ENCODE assay signal across 8 cellular contexts in the genomic region with DNA sequence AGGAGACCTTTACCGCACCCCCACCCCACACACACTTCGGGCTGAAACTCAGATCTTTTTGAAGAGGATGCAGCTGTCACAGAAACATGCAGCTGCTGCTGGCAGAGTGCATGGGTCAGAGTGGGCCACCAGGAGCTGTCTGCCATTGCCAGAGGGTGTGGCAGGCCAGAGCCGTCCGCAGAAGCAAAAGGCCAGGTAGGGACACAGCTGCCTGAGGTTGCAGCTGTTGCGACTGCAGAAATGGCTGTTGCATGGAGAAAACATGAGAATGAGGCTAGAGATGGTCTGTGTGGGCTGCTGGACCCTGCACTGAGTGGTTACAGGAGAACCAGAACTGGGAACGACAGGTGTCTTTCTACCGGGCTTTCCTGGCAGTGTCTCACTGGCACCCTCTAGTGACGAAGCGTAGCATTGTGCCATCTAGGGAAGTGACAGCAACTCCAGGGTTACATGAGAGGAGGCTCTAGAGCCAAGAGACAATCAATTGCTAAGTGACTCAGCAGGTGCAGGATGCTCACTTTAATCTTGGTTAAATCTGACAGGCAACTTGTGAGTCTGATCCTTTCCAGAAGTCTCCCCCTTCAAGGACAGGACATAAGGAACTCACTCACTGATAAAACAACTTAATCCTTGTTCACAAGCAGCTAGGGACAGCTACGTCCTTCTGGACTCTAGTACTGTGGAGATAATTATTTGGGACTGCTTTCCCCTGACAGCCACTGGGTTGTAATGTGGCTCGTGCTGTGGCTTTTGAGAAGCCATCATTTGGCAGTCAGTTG. TPM values are rescaled to one million over a fixed set of nuclear protein-coding genes. Genes with fewer than 3 reads are reported as not detected.
DNase-seq lines count a peak whose midpoint lies in the region; ATAC-seq and TF ChIP-seq lines count a peak whose summit lies in the region.

No MANE protein-coding gene starts in this region.

- H3K9me3 ChIP-seq in testis: no peaks in the 10 kb centered on the region

- no peak overlapping the region for H3K27ac ChIP-seq in testis

- peak in 1 of 3 donors; percentile 63 for TF ChIP-seq CTCF in omental fat pad (IDR thresholded peaks at IDR 0.05)
- TF ChIP-seq CTCF in testis (IDR thresholded peaks at IDR 0.05): peak; percentile 75 to 93 (median 79)

- H3K4me1 ChIP-seq in testis: no peaks in the 10 kb centered on the region

- ATAC-seq in omental fat pad (ENCODE audit: low FRiP score): peak; percentile 87

- peak; percentile 78 for DNase-seq in DMS53 treated with DMSO at 0.1 percent for 48 hours (lab: John Stamatoyannopoulos, UW; ENCODE audit: unreplicated experiment)
- peak; percentile 65 for DNase-seq in H4 (ENCODE audit: low spot score)
- DNase-seq in M059J (ENCODE audit: low read depth): peak; percentile 84
- peak; percentile 67 to 78 for DNase-seq in SHP77 (lab: John Stamatoyannopoulos, UW)
- peak; percentile 75 for DNase-seq in activated effector memory CD4-positive, alpha-beta T cell treated with Interleukin-2 at 50 U/mL for 16 hours
- DNase-seq in foreskin melanocyte: peak; percentile 38
- DNase-seq in omental fat pad (ENCODE audit: low spot score): peak; percentile 84
- DNase-seq in testis: peak; percentile 92

- intact Hi-C loops in testis (cut with DNase I; ENCODE audit: low total_unique reads): loop anchor here (10.0 kb wide), 1 partner anchor 87 kb away; a partner anchor contains a TSS

- TF ChIP-seq POLR2A in testis (IDR thresholded peaks at IDR 0.05): no peak

- H3K4me3 ChIP-seq in testis: no peak overlapping the region

- no peaks in the 10 kb centered on the region for H3K27me3 ChIP-seq in testis

- WGBS in testis, 2 donors: 29 to 32% methylated on average over 11 of the region's 11 CpGs

- no peaks in the 10 kb centered on the region for H3K36me3 ChIP-seq in testis (ENCODE audit: low read depth, missing control alignments)

RNA-seq across cellular contexts. Expression of a gene that starts 29.1 kb away (rescaled TPM):
- total RNA-seq in H4 (2014; rRNA removed; shearing (Covaris generic)): not detected in 2 replicates
- 4.1 and 6.8 TPM in 2 replicates for total RNA-seq in M059J (2014; rRNA removed; shearing (Covaris generic))
- total RNA-seq in omental fat pad: 10 to 100 TPM; 14.8 to 68.5 (median 20.8) TPM
- 10 to 100 TPM; 33.9 to 60.0 TPM for total RNA-seq in testis
- 19.1 TPM for polyA plus RNA-seq in testis (ENCODE audit: insufficient read depth, low read depth, low replicate concordance)

RNA-seq across cellular contexts. Expression of a gene that starts 39.2 kb away (rescaled TPM):
- total RNA-seq in H4 (2014; rRNA removed; shearing (Covaris generic)): 107 and 115 TPM in 2 replicates
- total RNA-seq in M059J (2014; rRNA removed; shearing (Covaris generic)): 177 and 209 TPM in 2 replicates
- 100 to 1,000 TPM; 134 to 197 (median 158) TPM for total RNA-seq in omental fat pad
- total RNA-seq in testis: 100 to 1,000 TPM; 203 to 281 TPM
- 348 TPM for polyA plus RNA-seq in testis (ENCODE audit: insufficient read depth, low read depth, low replicate concordance)

Comparison
In these comparisons a context has a peak if more than half of its experiments do, and no peak if none do; other contexts are left out.
1. DNase-seq: peak in every context shown above with its lines; median percentile 92 in testis; 84 in M059J; 84 in omental fat pad; 78 in DMS53 treated with DMSO at 0.1 percent for 48 hours; 75 in activated effector memory CD4-positive, alpha-beta T cell treated with Interleukin-2 at 50 U/mL for 16 hours; 72 in SHP77; 65 in H4; 38 in foreskin melanocyte.